1 cellular context compared by ENCODE assay signal in genomic region chr4:130359537-130359936, GRCh38.
TF ChIP-seq lines count a peak whose summit lies in the region.

No MANE protein-coding gene starts in this region.

TF ChIP-seq in GM12878, 131 proteins besides CTCF, POLR2A, EP300 and RAD21 (continued from another document):
- TF ChIP-seq USF1 (IDR thresholded peaks at IDR 0.05; ENCODE audit: borderline replicate concordance, extremely low read length, insufficient read depth, low read depth, low read length) (no peak), SP1 (IDR thresholded peaks at IDR 0.05; ENCODE audit: low read depth, low read length) (no peak), SMC3 (IDR thresholded peaks at IDR 0.05; ENCODE audit: borderline replicate concordance, low read length) (no peak), MEF2A (IDR thresholded peaks at IDR 0.05; ENCODE audit: insufficient read depth, low read depth, low read length) (no peak), ZNF207 (IDR thresholded peaks at IDR 0.05; ENCODE audit: borderline replicate concordance) (no peak)
